In genomic region chr3:99842826-99843589, GRCh38 we compare ENCODE assay signal across 8 cellular contexts. TPM values are rescaled to one million over a fixed set of nuclear protein-coding genes. Genes with fewer than 3 reads are reported as not detected.
DNase-seq lines count a peak whose midpoint lies in the region; ATAC-seq and TF ChIP-seq lines count a peak whose summit lies in the region.

No MANE protein-coding gene starts in this region.

- POLR2A ChIA-PET in HEK293T (lab: Yijun Ruan, JAX) (interaction anchor here (1.0 kb wide), 1 partner anchor 11 kb away, joined by 3 read pairs; no protein-coding TSS in a partner anchor), MCF 10A (lab: Yijun Ruan, JAX) (interaction anchor here (0.6 to 1.5 kb wide), 7 partner anchors 23 to 411 kb away, joined by 3 to 5 read pairs (median 4); no protein-coding TSS in a partner anchor)

- CTCF ChIA-PET in HEK293T (lab: Yijun Ruan, JAX): interaction anchor here (0.6 to 1.9 kb wide), 8 partner anchors 11 to 449 kb away, joined by 3 to 7 read pairs (median 4); no protein-coding TSS in a partner anchor
- CTCF ChIA-PET in MCF 10A (lab: Yijun Ruan, JAX): interaction anchor here (0.6 to 2.6 kb wide), 42 partner anchors 9 to 486 kb away, joined by 3 to 42 read pairs (median 5); partner anchors contain the start of gene TBC1D23

- H3K36me3 Mint-ChIP-seq in MCF 10A (ENCODE audit: insufficient read depth, unreplicated experiment): peaks cover 3% of the 10 kb centered on the region

- TF ChIP-seq POLR2A in testis (IDR thresholded peaks at IDR 0.05): no peak

- no peak overlapping the region for H3K4me3 Mint-ChIP-seq in MCF 10A (ENCODE audit: unreplicated experiment)

- no peaks in the 10 kb centered on the region for H3K27me3 ChIP-seq in testis

- H3K36me3 ChIP-seq in testis (ENCODE audit: low read depth, missing control alignments): no peaks in the 10 kb centered on the region

- intact Hi-C loops in MCF 10A (cut with micrococcal nuclease): loop anchor here (1.0 kb wide), 4 partner anchors 164 to 411 kb away; no protein-coding TSS in a partner anchor
- intact Hi-C loops in testis (cut with DNase I; ENCODE audit: low total_unique reads): no loop called here

- in situ Hi-C loops in G401 (cut with HindIII; ENCODE audit: low sequenced_read_pairs): no loop called here

- H3K27ac Mint-ChIP-seq in MCF 10A (ENCODE audit: low read depth, unreplicated experiment): no peak overlapping the region

- TF ChIP-seq CTCF in MCF 10A (IDR thresholded peaks at IDR 0.05; ENCODE audit: unreplicated experiment) (peak; percentile 69), testis (IDR thresholded peaks at IDR 0.05) (peak; percentile 61 to 76 (median 70))

- peaks cover 3% of the 10 kb centered on the region for H3K4me1 ChIP-seq in testis

- no peaks in the 10 kb centered on the region for H3K9me3 Mint-ChIP-seq in MCF 10A (ENCODE audit: unreplicated experiment)

- no TSS peak for BruUV-seq in MCF 10A (replicated peaks; lab: Mats Ljungman, UMichigan)

- H3K27ac ChIP-seq in testis: peak overlapping the region in 1 of 2 donors; percentile 71

- 50 to 58% methylated on average over 2 of the region's 2 CpGs for WGBS in testis, 2 donors

- no peak overlapping the region for H3K4me3 ChIP-seq in testis

- H3K9me3 ChIP-seq in testis: no peaks in the 10 kb centered on the region

- ATAC-seq in activated CD4-positive, CD25-positive, alpha-beta regulatory T cell treated with anti-CD3 and anti-CD28 coated beads, Interleukin-2, amount 50 U/mL, for 24 hours: no peak

- H3K4me1 Mint-ChIP-seq in MCF 10A (ENCODE audit: insufficient read depth, unreplicated experiment): no peaks in the 10 kb centered on the region

- H3K27me3 Mint-ChIP-seq in MCF 10A (ENCODE audit: insufficient read depth, unreplicated experiment): no peaks in the 10 kb centered on the region

- peak; percentile 62 for DNase-seq in G401 (ENCODE audit: low spot score)
- DNase-seq in HEK293T (ENCODE audit: extremely low spot score): peak; percentile 20
- DNase-seq in NCI-H2227 (lab: John Stamatoyannopoulos, UW; ENCODE audit: unreplicated experiment): peak; percentile 17
- DNase-seq in MCF 10A (ENCODE audit: unreplicated experiment): peak; percentile 52
- peak; percentile 68 for DNase-seq in kidney tubule cell (ENCODE audit: low spot score)
- DNase-seq in testis: no peak
- DNase-seq in stimulated activated CD4-positive, alpha-beta T cell treated with anti-CD3 and anti-CD28 coated beads, Interleukin-4, amount 100 ng/mL, for 1 hour: no peak

TF ChIP-seq in HEK293T, 16 proteins besides CTCF, POLR2A, EP300 and RAD21:
- TF ChIP-seq HDGF (IDR thresholded peaks at IDR 0.05; ENCODE audit: borderline replicate concordance): no peak
- TF ChIP-seq ELF4 (IDR thresholded peaks at IDR 0.05): no peak
- no peak for TF ChIP-seq NFRKB (IDR thresholded peaks at IDR 0.05)
- TF ChIP-seq LEF1 (IDR thresholded peaks at IDR 0.05; ENCODE audit: borderline replicate concordance): no peak
- TF ChIP-seq CTBP1 (IDR thresholded peaks at IDR 0.05; ENCODE audit: borderline replicate concordance): no peak

RNA-seq across cellular contexts. Expression of gene CMSS1, which starts 25.3 kb away (rescaled TPM):
- total RNA-seq in G401 (2014; rRNA removed; shearing (Covaris generic)): 35.7 and 37.9 TPM in 2 replicates
- total RNA-seq in MCF 10A (2022) (79.7 and 117 TPM in 2 replicates), testis (10 to 100 TPM; 24.6 to 24.9 TPM)
- 47.9 TPM for polyA plus RNA-seq in testis (ENCODE audit: insufficient read depth, low read depth, low replicate concordance)

Comparison
In these comparisons a context has a peak if more than half of its experiments do, and no peak if none do; other contexts are left out.
1. DNase-seq: peak in G401 (single experiment), HEK293T (single experiment), NCI-H2227 (single experiment), MCF 10A (single experiment) and kidney tubule cell (single experiment); none in testis (single experiment) and stimulated activated CD4-positive, alpha-beta T cell treated with anti-CD3 and anti-CD28 coated beads, Interleukin-4, amount 100 ng/mL, for 1 hour (single experiment).